In genomic region chr10:44216073-44216472, GRCh38 we compare ENCODE assay signal across 27 cellular contexts.
"Had no signal": no experiment of that assay in that cellular context is flagged by ENCODE, and none has a peak within 500 bp of the region (broad histone marks: within the 10 kb centered on the region; RNA-seq: fewer than 3 reads in every experiment).

No MANE protein-coding gene starts in this region.

- H3K4me3 ChIP-seq: stomach, suprapubic skin, testis, thoracic aorta, thyroid gland, tibial artery, tibial nerve, transverse colon, upper lobe of left lung, upper lobe of right lung, uterus, vagina had no signal

- H3K9me3 ChIP-seq: suprapubic skin, testis, thoracic aorta, thyroid gland, transverse colon, upper lobe of right lung, uterus, vagina had no signal

- H3K36me3 ChIP-seq: stomach, suprapubic skin, thoracic aorta, thyroid gland, tibial artery, tibial nerve, transverse colon, upper lobe of left lung, upper lobe of right lung, uterus, vagina had no signal

- H3K27ac ChIP-seq: stomach, suprapubic skin, testis, thoracic aorta, thyroid gland, tibial nerve, transverse colon, upper lobe of left lung, upper lobe of right lung, uterus, vagina had no signal

- FAIRE-seq: urothelium cell line had no signal

- DNase-seq: stimulated activated CD4-positive, alpha-beta T cell treated with anti-CD3 and anti-CD28 coated beads, Interleukin-2, amount 100 ng/mL, for 48 hours; stimulated activated CD4-positive, alpha-beta T cell treated with anti-CD3 and anti-CD28 coated beads, Interleukin-4, amount 100 ng/mL, for 1 hour; stimulated activated CD4-positive, alpha-beta T cell treated with anti-CD3 and anti-CD28 coated beads, Interleukin-4, amount 100 ng/mL, for 24 hours; stimulated activated CD4-positive, alpha-beta T cell treated with anti-CD3 and anti-CD28 coated beads, Interleukin-4, amount 100 ng/mL, for 4 hours; stimulated activated CD8-positive, alpha-beta memory T cell treated with anti-CD3 and anti-CD28 coated beads, Interleukin-4, amount 100 ng/mL, for 48 hours; stimulated activated naive B cell treated with anti-CD40 and anti-IgM and Interleukin-4, amounts not matched to agents 10 μg/mL and 1 μg/mL and 100 μg/mL, for 72 hours; stimulated activated naive CD4-positive, alpha-beta T cell; stimulated activated naive CD4-positive, alpha-beta T cell treated with Interleukin-2 at 50 U/mL for 16 hours; stimulated activated naive CD8-positive, alpha-beta T cell treated with anti-CD3 and anti-CD28 coated beads, Interleukin-15, amount 100 ng/mL, for 72 hours; stimulated activated naive CD8-positive, alpha-beta T cell treated with anti-CD3 and anti-CD28 coated beads, Interleukin-15, Interleukin-2, amounts not matched to agents 100 U/mL and 50 U/mL, for 24 hours; stomach; substantia nigra; testis; thyroid gland; tibial artery; transverse colon; trophoblast cell; upper lobe of left lung; upper lobe of right lung; uterus had no signal

- H3K27me3 ChIP-seq: stomach, suprapubic skin, testis, thyroid gland, tibial artery, tibial nerve, transverse colon, upper lobe of left lung, upper lobe of right lung, uterus, vagina had no signal

- H3K4me1 ChIP-seq: stomach, suprapubic skin, testis, thyroid gland, tibial nerve, transverse colon, upper lobe of left lung, upper lobe of right lung, uterus, vagina had no signal

- ATAC-seq: stimulated activated effector memory CD8-positive, alpha-beta T cell treated with anti-CD3 and anti-CD28 coated beads, Interleukin-12 subunit alpha, Interleukin-12 subunit beta, amount 100 ng/mL, for 72 hours; stimulated activated memory B cell treated with anti-CD40 and anti-IgM and Interleukin-4, amounts not matched to agents 10 μg/mL and 1 μg/mL and 100 μg/mL, for 72 hours; stimulated activated naive B cell treated with anti-CD40 and anti-IgM and Interleukin-4, amounts not matched to agents 10 μg/mL and 1 μg/mL and 100 μg/mL, for 72 hours; stimulated activated naive CD8-positive, alpha-beta T cell treated with anti-CD3 and anti-CD28 coated beads, Interleukin-15, amount 100 ng/mL, for 72 hours; stimulated activated naive CD8-positive, alpha-beta T cell treated with anti-CD3 and anti-CD28 coated beads, Interleukin-15, Interleukin-2, amounts not matched to agents 100 U/mL and 50 U/mL, for 24 hours; upper lobe of right lung had no signal
